ENCODE assay signal across 11 cellular contexts in the genomic region with DNA sequence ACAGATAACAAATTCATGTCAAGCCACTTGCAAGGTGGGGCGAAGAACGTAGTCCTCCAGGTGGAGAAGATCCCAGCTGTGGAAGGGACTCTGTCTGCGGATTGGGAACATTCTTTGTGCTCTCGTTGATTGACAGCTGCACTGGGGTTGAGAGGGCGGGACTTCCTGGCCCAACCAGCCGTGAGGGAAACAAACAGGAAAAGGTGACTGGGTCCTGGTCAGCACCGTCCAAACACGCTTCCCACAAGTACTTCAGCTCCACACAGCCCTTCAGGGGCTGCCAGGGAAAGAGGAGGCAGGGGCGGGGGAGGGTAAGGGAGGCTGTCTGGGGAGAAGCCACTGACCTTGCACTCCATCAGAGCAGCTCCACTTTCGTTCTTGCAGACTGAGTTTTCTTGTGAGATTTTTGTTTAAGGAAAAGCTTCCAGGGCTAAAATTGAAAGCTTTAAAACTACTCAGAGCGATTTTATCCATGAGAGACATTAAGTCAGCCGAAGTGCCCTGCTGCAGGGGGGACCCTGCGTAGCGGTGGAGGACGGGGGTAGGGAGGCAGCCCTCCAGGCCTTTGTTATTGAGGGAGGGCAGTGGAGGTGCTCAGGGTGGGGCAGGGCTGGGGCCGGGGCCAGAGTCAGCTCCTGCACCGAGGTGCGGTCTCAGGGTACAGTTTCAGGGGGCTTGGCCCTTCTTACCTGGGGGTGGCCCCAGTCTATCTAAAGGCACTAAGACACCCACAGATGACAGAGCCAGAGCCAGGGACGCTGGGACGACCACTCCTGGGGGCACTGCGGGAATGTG. TPM values are rescaled to one million over a fixed set of nuclear protein-coding genes. Genes with fewer than 3 reads are reported as not detected.
DNase-seq lines count a peak whose midpoint lies in the region; ATAC-seq and TF ChIP-seq lines count a peak whose summit lies in the region.
"Had no signal": no experiment of that assay in that cellular context is flagged by ENCODE, and none has a peak within 500 bp of the region (broad histone marks: within the 10 kb centered on the region; RNA-seq: fewer than 3 reads in every experiment).

No MANE protein-coding gene starts in this region.

- H3K27me3 ChIP-seq in adrenal gland = no peaks in the 10 kb centered on the region

- peaks cover 0 to 3% of the 10 kb centered on the region in 2 donors for H3K4me1 ChIP-seq in adrenal gland (replicated peaks in 1 of 2)

- DNase-seq in A172 (ENCODE audit: low spot score) = peak; percentile 30
- no peak for DNase-seq in HFFc6
- DNase-seq in adrenal gland = peak in 6 of 7 donors; percentile 66 to 76 (median 70)
- DNase-seq in iris pigment epithelial cell (ENCODE audit: low read depth) = peak; percentile 46
- no peak for DNase-seq in activated CD8-positive, alpha-beta T cell treated with anti-CD3 and anti-CD28 coated beads for 36 hours
- DNase-seq in foreskin melanocyte = no peak
- no peak for DNase-seq in superior temporal gyrus (ENCODE audit: extremely low spot score)
- DNase-seq: activated CD8-positive, alpha-beta memory T cell treated with anti-CD3 and anti-CD28 coated beads, Interleukin-2, amount 50 U/mL, for 48 hours; NK-92 treated with Interleukin-12 subunit alpha and Interleukin-12 subunit beta, amount 100 ng/mL, for 24 hours had no signal

- peak overlapping the region; percentile 58; the same call in 1 of the 2 replicates for H3K4me3 Mint-ChIP-seq in HFFc6
- no peak overlapping the region for H3K4me3 Mint-ChIP-seq in activated CD8-positive, alpha-beta T cell treated with anti-CD3 and anti-CD28 coated beads for 36 hours
- H3K4me3 Mint-ChIP-seq: stimulated activated effector memory CD8-positive, alpha-beta T cell treated with anti-CD3 and anti-CD28 coated beads, Interleukin-12 subunit alpha, Interleukin-12 subunit beta, amount 100 ng/mL, for 72 hours had no signal

- H3K27ac Mint-ChIP-seq in HFFc6 = no peak overlapping the region
- H3K27ac Mint-ChIP-seq in activated CD8-positive, alpha-beta T cell treated with anti-CD3 and anti-CD28 coated beads for 36 hours = no peak overlapping the region
- H3K27ac Mint-ChIP-seq: stimulated activated effector memory CD8-positive, alpha-beta T cell treated with anti-CD3 and anti-CD28 coated beads, Interleukin-12 subunit alpha, Interleukin-12 subunit beta, amount 100 ng/mL, for 72 hours had no signal

- no peaks in the 10 kb centered on the region for H3K9me3 ChIP-seq in adrenal gland (replicated peaks in 1 of 3)

- POLR2A ChIA-PET in activated CD8-positive, alpha-beta T cell treated with anti-CD3 and anti-CD28 coated beads for 36 hours (lab: Charles Lee) = no interaction called here

- no peak for TF ChIP-seq POLR2A in adrenal gland (IDR thresholded peaks at IDR 0.05)

- peaks cover 3% of the 10 kb centered on the region; the same call in 1 of the 2 replicates for H3K9me3 Mint-ChIP-seq in HFFc6
- no peaks in the 10 kb centered on the region for H3K9me3 Mint-ChIP-seq in activated CD8-positive, alpha-beta T cell treated with anti-CD3 and anti-CD28 coated beads for 36 hours
- H3K9me3 Mint-ChIP-seq: stimulated activated effector memory CD8-positive, alpha-beta T cell treated with anti-CD3 and anti-CD28 coated beads, Interleukin-12 subunit alpha, Interleukin-12 subunit beta, amount 100 ng/mL, for 72 hours had no signal

- CTCF ChIA-PET in activated CD8-positive, alpha-beta T cell treated with anti-CD3 and anti-CD28 coated beads for 36 hours (lab: Charles Lee) = interaction anchor here (1.2 to 1.3 kb wide), 2 partner anchors 20 to 101 kb away, joined by 3 to 7 read pairs; no protein-coding TSS in a partner anchor

- H3K4me1 Mint-ChIP-seq in HFFc6 (ENCODE audit: low read depth) = no peaks in the 10 kb centered on the region
- no peaks in the 10 kb centered on the region for H3K4me1 Mint-ChIP-seq in activated CD8-positive, alpha-beta T cell treated with anti-CD3 and anti-CD28 coated beads for 36 hours (ENCODE audit: low read depth)
- H3K4me1 Mint-ChIP-seq: stimulated activated effector memory CD8-positive, alpha-beta T cell treated with anti-CD3 and anti-CD28 coated beads, Interleukin-12 subunit alpha, Interleukin-12 subunit beta, amount 100 ng/mL, for 72 hours had no signal

- H3K36me3 Mint-ChIP-seq in HFFc6 (ENCODE audit: low read depth) = no peaks in the 10 kb centered on the region
- H3K36me3 Mint-ChIP-seq in activated CD8-positive, alpha-beta T cell treated with anti-CD3 and anti-CD28 coated beads for 36 hours (ENCODE audit: low read depth) = no peaks in the 10 kb centered on the region
- H3K36me3 Mint-ChIP-seq: stimulated activated effector memory CD8-positive, alpha-beta T cell treated with anti-CD3 and anti-CD28 coated beads, Interleukin-12 subunit alpha, Interleukin-12 subunit beta, amount 100 ng/mL, for 72 hours had no signal

- TF ChIP-seq CTCF in HFFc6 (IDR thresholded peaks at IDR 0.05) (no peak), adrenal gland (IDR thresholded peaks at IDR 0.05) (no peak)
- TF ChIP-seq CTCF in activated CD8-positive, alpha-beta T cell treated with anti-CD3 and anti-CD28 coated beads for 36 hours (IDR thresholded peaks at IDR 0.05) = no peak

- intact Hi-C loops in adrenal gland (cut with DNase I) = no loop called here
- intact Hi-C loops in activated CD8-positive, alpha-beta T cell treated with anti-CD3 and anti-CD28 coated beads for 36 hours (cut with micrococcal nuclease) = no loop called here

- H3K27me3 Mint-ChIP-seq in HFFc6 (ENCODE audit: insufficient read depth) = peaks cover 16% of the 10 kb centered on the region
- peaks cover 8% of the 10 kb centered on the region for H3K27me3 Mint-ChIP-seq in activated CD8-positive, alpha-beta T cell treated with anti-CD3 and anti-CD28 coated beads for 36 hours

- no peak for ATAC-seq in activated CD8-positive, alpha-beta T cell treated with anti-CD3 and anti-CD28 coated beads for 36 hours
- ATAC-seq in GM18907 (IDR thresholded peaks at IDR 0.05; ENCODE audit: unreplicated experiment) = no peak
- ATAC-seq: stimulated activated effector memory CD8-positive, alpha-beta T cell treated with anti-CD3 and anti-CD28 coated beads, Interleukin-12 subunit alpha, Interleukin-12 subunit beta, amount 100 ng/mL, for 72 hours had no signal

- WGBS in adrenal gland, 4 donors = 54 to 77% (median 66%) methylated on average over 16 to 21 of the region's 21 CpGs

- no peaks in the 10 kb centered on the region for H3K36me3 ChIP-seq in adrenal gland (replicated peaks in 1 of 2)

- H3K27ac ChIP-seq in adrenal gland = peak overlapping the region in 3 of 5 donors; percentile 12 to 59 (median 26)

- peak overlapping the region in 2 of 4 donors; percentile 19 to 48 for H3K4me3 ChIP-seq in adrenal gland

RNA-seq across cellular contexts. Expression of gene STUM, which starts 21.6 kb away (rescaled TPM):
- total RNA-seq in A172 (2014; rRNA removed; shearing (Covaris generic)) = not detected in 2 replicates
- not detected for total RNA-seq in HFFc6 (2021; fragmentation: NEBNext Ultra II Directional; extraction: Animal tissue kit (Norgen Biotek cat#: 25700))
- under 1 TPM in 7 of 8 donors, not detected in 1; 0.13 to 0.43 (median 0.18) TPM for total RNA-seq in adrenal gland
- polyA plus RNA-seq in adrenal gland = under 1 TPM; 0.24 to 0.44 (median 0.33) TPM
- not detected for total RNA-seq in activated CD8-positive, alpha-beta T cell treated with anti-CD3 and anti-CD28 coated beads for 36 hours

Comparison
In these comparisons a context has a peak if more than half of its experiments do, and no peak if none do; other contexts are left out.
1. DNase-seq: peak in A172 (single experiment), adrenal gland (6 of 7) and iris pigment epithelial cell (single experiment); none in HFFc6 (single experiment), activated CD8-positive, alpha-beta T cell treated with anti-CD3 and anti-CD28 coated beads for 36 hours (single experiment), foreskin melanocyte (single experiment) and superior temporal gyrus (single experiment).